In the genomic region with DNA sequence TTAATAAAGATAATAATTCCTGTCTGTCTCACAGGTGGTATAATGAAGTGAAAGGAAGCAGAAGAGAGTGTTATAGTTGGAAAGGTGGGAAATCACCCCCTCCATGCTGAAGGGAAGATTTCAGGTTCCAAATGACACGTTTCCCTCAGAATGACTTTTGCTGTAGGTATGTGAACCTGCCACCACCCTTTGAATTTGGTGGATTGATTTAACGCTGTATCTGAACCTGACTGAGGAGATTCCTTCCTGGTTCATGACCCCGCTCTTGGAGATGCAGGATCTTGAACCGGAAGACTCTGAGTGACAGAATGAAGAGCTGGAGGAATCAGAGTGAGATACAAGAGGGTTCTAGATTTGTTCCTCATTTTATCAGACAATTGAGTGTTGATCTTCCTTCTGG, we compare ENCODE assay signal across 1 cellular context.
TF ChIP-seq lines count a peak whose summit lies in the region.

No MANE protein-coding gene starts in this region.

TF ChIP-seq in HCT116, 20 proteins besides CTCF, POLR2A, EP300 and RAD21 (continued from another document):
- TF ChIP-seq, protein P1, sequence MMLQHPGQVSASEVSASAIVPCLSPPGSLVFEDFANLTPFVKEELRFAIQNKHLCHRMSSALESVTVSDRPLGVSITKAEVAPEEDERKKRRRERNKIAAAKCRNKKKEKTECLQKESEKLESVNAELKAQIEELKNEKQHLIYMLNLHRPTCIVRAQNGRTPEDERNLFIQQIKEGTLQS (IDR thresholded peaks at IDR 0.05), result no peak
- no peak for TF ChIP-seq ZFX (IDR thresholded peaks at IDR 0.05)
- no peak; the same call in 1 of the 2 replicates for TF ChIP-seq ELF1 (IDR thresholded peaks at IDR 0.05; ENCODE audit: borderline replicate concordance, low read depth)
- no peak for TF ChIP-seq ZNF274 (IDR thresholded peaks at IDR 0.05; ENCODE audit: low read depth, low read length)
- TF ChIP-seq SIN3A (IDR thresholded peaks at IDR 0.05; ENCODE audit: low read depth), result 0 out of 2 replicates have a peak, but pooled peaks have one; percentile 3
- TF ChIP-seq FOSL1 (IDR thresholded peaks at IDR 0.05; ENCODE audit: low read depth), result peak; percentile 34; the same call in 1 of the 2 replicates
- peak; percentile 75 for TF ChIP-seq SP1 (IDR thresholded peaks at IDR 0.05; ENCODE audit: low read depth)
- TF ChIP-seq CBX3 (IDR thresholded peaks at IDR 0.05; ENCODE audit: low read depth), result no peak
- TF ChIP-seq EZH2 (IDR thresholded peaks at IDR 0.05), result no peak
- no peak for TF ChIP-seq TCF7L2 (IDR thresholded peaks at IDR 0.05; ENCODE audit: borderline replicate concordance, extremely low read depth, insufficient read depth, insufficient read length)
- no peak for TF ChIP-seq EGR1 (IDR thresholded peaks at IDR 0.05; ENCODE audit: low read depth)
- no peak for TF ChIP-seq ZBTB33 (IDR thresholded peaks at IDR 0.05; ENCODE audit: extremely low read depth, insufficient replicate concordance, low read length)
- no peak for TF ChIP-seq REST (IDR thresholded peaks at IDR 0.05; ENCODE audit: low read depth)
- 0 out of 2 replicates have a peak, but pooled peaks have one; percentile 23 for TF ChIP-seq CEBPB (IDR thresholded peaks at IDR 0.05; ENCODE audit: low read depth)
- TF ChIP-seq MAX (IDR thresholded peaks at IDR 0.05), result no peak; the same call in 1 of the 2 replicates
- no peak for TF ChIP-seq EZH2phosphoT487 (IDR thresholded peaks at IDR 0.05; ENCODE audit: borderline replicate concordance)
- no peak for TF ChIP-seq YY1 (IDR thresholded peaks at IDR 0.05; ENCODE audit: extremely low read depth, insufficient replicate concordance, low read depth, low read length)
